In genomic region chr13:46753137-46753536, GRCh38 we compare ENCODE assay signal across 22 cellular contexts. TPM values are rescaled to one million over a fixed set of nuclear protein-coding genes. Genes with fewer than 3 reads are reported as not detected.
DNase-seq lines count a peak whose midpoint lies in the region; ATAC-seq, FAIRE-seq and TF ChIP-seq lines count a peak whose summit lies in the region.
"Had no signal": no experiment of that assay in that cellular context is flagged by ENCODE, and none has a peak within 500 bp of the region (broad histone marks: within the 10 kb centered on the region; RNA-seq: fewer than 3 reads in every experiment).

No MANE protein-coding gene starts in this region.

- no peak overlapping the region for H3K27ac ChIP-seq in pancreas
- no peak overlapping the region for H3K27ac ChIP-seq in foreskin keratinocyte
- H3K27ac ChIP-seq: RWPE1, SK-N-MC had no signal

- H3K36me3 Mint-ChIP-seq in activated CD8-positive, alpha-beta T cell treated with anti-CD3 and anti-CD28 coated beads, Interleukin-2, amount 10 ng/mL, durations not matched to agents 7 days and 5 days (ENCODE audit: low read depth) = peaks cover 38% of the 10 kb centered on the region
- peaks cover 22% of the 10 kb centered on the region for H3K36me3 Mint-ChIP-seq in activated CD8-positive, alpha-beta T cell treated with anti-CD3 and anti-CD28 coated beads for 36 hours (ENCODE audit: low read depth)

- H3K27me3 Mint-ChIP-seq in activated CD8-positive, alpha-beta T cell treated with anti-CD3 and anti-CD28 coated beads, Interleukin-2, amount 10 ng/mL, durations not matched to agents 7 days and 5 days (ENCODE audit: low read depth) = peaks cover 2% of the 10 kb centered on the region
- H3K27me3 Mint-ChIP-seq in activated CD8-positive, alpha-beta T cell treated with anti-CD3 and anti-CD28 coated beads for 36 hours = no peaks in the 10 kb centered on the region
- H3K27me3 Mint-ChIP-seq: CD4-positive, alpha-beta memory T cell had no signal

- H3K27ac Mint-ChIP-seq in activated CD8-positive, alpha-beta T cell treated with anti-CD3 and anti-CD28 coated beads, Interleukin-2, amount 10 ng/mL, durations not matched to agents 7 days and 5 days = peak overlapping the region; percentile 63
- H3K27ac Mint-ChIP-seq in activated CD8-positive, alpha-beta T cell treated with anti-CD3 and anti-CD28 coated beads for 36 hours = no peak overlapping the region
- H3K27ac Mint-ChIP-seq: CD4-positive, alpha-beta memory T cell had no signal

- H3K4me1 Mint-ChIP-seq in activated CD8-positive, alpha-beta T cell treated with anti-CD3 and anti-CD28 coated beads, Interleukin-2, amount 10 ng/mL, durations not matched to agents 7 days and 5 days (ENCODE audit: low read depth) = peaks cover 58% of the 10 kb centered on the region
- H3K4me1 Mint-ChIP-seq in activated CD8-positive, alpha-beta T cell treated with anti-CD3 and anti-CD28 coated beads for 36 hours (ENCODE audit: low read depth) = peaks cover 32% of the 10 kb centered on the region

- H3K4me1 ChIP-seq in pancreas (no peaks in the 10 kb centered on the region), foreskin keratinocyte (no peaks in the 10 kb centered on the region)

- intact Hi-C loops in activated CD8-positive, alpha-beta T cell treated with anti-CD3 and anti-CD28 coated beads for 36 hours (cut with micrococcal nuclease) = no loop called here
- intact Hi-C loops in pancreas (cut with DNase I) = no loop called here

- TF ChIP-seq POLR2A in GM12891 (IDR thresholded peaks at IDR 0.05; ENCODE audit: low read depth, low read length) = no peak

- CTCF ChIA-PET in activated CD8-positive, alpha-beta T cell treated with anti-CD3 and anti-CD28 coated beads, Interleukin-2, amount 10 ng/mL, durations not matched to agents 7 days and 5 days (lab: Charles Lee) = interaction anchor here (0.9 to 1.9 kb wide), 2 partner anchors 201 kb away, joined by 3 to 6 read pairs; no protein-coding TSS in a partner anchor
- CTCF ChIA-PET in activated CD8-positive, alpha-beta T cell treated with anti-CD3 and anti-CD28 coated beads for 36 hours (lab: Charles Lee) = interaction anchor here (1.4 to 2.4 kb wide), 2 partner anchors 12 to 201 kb away, joined by 4 to 9 read pairs; no protein-coding TSS in a partner anchor

- WGBS in pancreas, 2 donors = 66 to 71% methylated on average over 5 of the region's 5 CpGs

- no peaks in the 10 kb centered on the region for H3K27me3 ChIP-seq in bronchial epithelial cell (ENCODE audit: control insufficient read depth, insufficient read depth, low read length)
- H3K27me3 ChIP-seq in pancreas = no peaks in the 10 kb centered on the region
- peaks cover 4% of the 10 kb centered on the region for H3K27me3 ChIP-seq in foreskin keratinocyte

- H3K36me3 ChIP-seq in bronchial epithelial cell (ENCODE audit: control insufficient read depth, insufficient read depth, low read length) (peaks cover 2% of the 10 kb centered on the region), pancreas (peaks cover 0 to 6% (median 0%) of the 10 kb centered on the region in 3 donors)

- TF ChIP-seq CTCF in activated CD8-positive, alpha-beta T cell treated with anti-CD3 and anti-CD28 coated beads for 36 hours (IDR thresholded peaks at IDR 0.05) = no peak
- TF ChIP-seq CTCF in bronchial epithelial cell (IDR thresholded peaks at IDR 0.05; ENCODE audit: insufficient read depth, low read length, severe bottlenecking) (no peak), pancreas (IDR thresholded peaks at IDR 0.05) (no peak), foreskin keratinocyte (conservative IDR thresholded peaks at IDR 0.05) (no peak)

- no peak overlapping the region for H3K4me3 Mint-ChIP-seq in activated CD8-positive, alpha-beta T cell treated with anti-CD3 and anti-CD28 coated beads, Interleukin-2, amount 10 ng/mL, durations not matched to agents 7 days and 5 days
- H3K4me3 Mint-ChIP-seq in activated CD8-positive, alpha-beta T cell treated with anti-CD3 and anti-CD28 coated beads for 36 hours = no peak overlapping the region
- H3K4me3 Mint-ChIP-seq: CD4-positive, alpha-beta memory T cell had no signal

- no peaks in the 10 kb centered on the region for H3K9me3 Mint-ChIP-seq in activated CD8-positive, alpha-beta T cell treated with anti-CD3 and anti-CD28 coated beads, Interleukin-2, amount 10 ng/mL, durations not matched to agents 7 days and 5 days (ENCODE audit: insufficient read depth)
- H3K9me3 Mint-ChIP-seq in activated CD8-positive, alpha-beta T cell treated with anti-CD3 and anti-CD28 coated beads for 36 hours = no peaks in the 10 kb centered on the region

- POLR2A ChIA-PET in activated CD8-positive, alpha-beta T cell treated with anti-CD3 and anti-CD28 coated beads, Interleukin-2, amount 10 ng/mL, durations not matched to agents 7 days and 5 days (lab: Charles Lee) = no interaction called here
- POLR2A ChIA-PET in activated CD8-positive, alpha-beta T cell treated with anti-CD3 and anti-CD28 coated beads for 36 hours (lab: Charles Lee) = interaction anchor here (0.6 to 0.9 kb wide), 2 partner anchors 263 to 650 kb away, joined by 3 to 4 read pairs; no protein-coding TSS in a partner anchor

- peak; percentile 26 for FAIRE-seq in GM12891 (lab: Jason Lieb, UNC)
- FAIRE-seq in bronchial epithelial cell (lab: Jason Lieb, UNC) = no peak
- no peak for FAIRE-seq in pancreas (lab: Jason Lieb, UNC)
- FAIRE-seq: H1 had no signal

- ATAC-seq in activated CD8-positive, alpha-beta T cell treated with anti-CD3 and anti-CD28 coated beads, Interleukin-2, amount 10 ng/mL, durations not matched to agents 7 days and 5 days = no peak
- ATAC-seq in activated CD8-positive, alpha-beta T cell treated with anti-CD3 and anti-CD28 coated beads for 36 hours = no peak
- no peak for ATAC-seq in pancreas
- no peak for ATAC-seq in foreskin keratinocyte
- ATAC-seq: HCT116 had no signal

- no peaks in the 10 kb centered on the region for H3K9me3 ChIP-seq in pancreas

- DNase-seq in activated CD8-positive, alpha-beta T cell treated with anti-CD3 and anti-CD28 coated beads, Interleukin-2, amount 10 ng/mL, durations not matched to agents 7 days and 5 days = no peak
- DNase-seq in activated CD8-positive, alpha-beta T cell treated with anti-CD3 and anti-CD28 coated beads for 36 hours = no peak
- DNase-seq in DMS153 (lab: John Stamatoyannopoulos, UW) (peak; percentile 35), GM12891 (ENCODE audit: insufficient read length, low spot score) (no peak), bronchial epithelial cell (ENCODE audit: low read depth) (peak; percentile 20), pancreas (no peak), foreskin keratinocyte (no peak)
- DNase-seq: CD4-positive, alpha-beta memory T cell; EL; GF-D8; Kasumi-1; NCI-H1048; NCI-H1436 treated with DMSO at 0.1 percent for 48 hours; NCI-H2029 treated with DMSO at 0.1 percent for 48 hours; NCI-H2171; NCI-H345; NCI-H526; SHP77 treated with DMSO at 0.1 percent for 48 hours had no signal

- H3K4me3 ChIP-seq in bronchial epithelial cell (ENCODE audit: low read depth, low read length) = no peak overlapping the region
- no peak overlapping the region for H3K4me3 ChIP-seq in pancreas
- H3K4me3 ChIP-seq: SK-N-MC had no signal

TF ChIP-seq in GM12891, 5 proteins besides CTCF, POLR2A, EP300 and RAD21:
- TF ChIP-seq PAX5 (IDR thresholded peaks at IDR 0.05; ENCODE audit: insufficient read depth, low read length, severe bottlenecking) = no peak
- peak; percentile 47; the same call in 1 of the 2 replicates for TF ChIP-seq POLR2AphosphoS5 (IDR thresholded peaks at IDR 0.05; ENCODE audit: low read depth, low read length)

RNA-seq across cellular contexts. Expression of gene ESD, which starts 43.8 kb away (rescaled TPM):
- 100 to 1,000 TPM in 1 of 2 experiments, 10 to 100 TPM in 1; 99.9 to 111 TPM for total RNA-seq in activated CD8-positive, alpha-beta T cell treated with anti-CD3 and anti-CD28 coated beads, Interleukin-2, amount 10 ng/mL, durations not matched to agents 7 days and 5 days
- 100 to 1,000 TPM; 130 to 133 TPM for total RNA-seq in activated CD8-positive, alpha-beta T cell treated with anti-CD3 and anti-CD28 coated beads for 36 hours
- polyA plus RNA-seq in GM12891 (2012; ENCODE audit: low read depth, missing spikeins) = 128 TPM
- total RNA-seq in bronchial epithelial cell (36.7 and 42.4 TPM in 2 replicates), pancreas (10 to 100 TPM; 19.2 to 40.4 (median 31.0) TPM), foreskin keratinocyte (138 and 140 TPM in 2 replicates)
- polyA plus RNA-seq in pancreas (10 to 100 TPM; 24.4 to 58.9 TPM), foreskin keratinocyte (138 and 160 TPM in 2 replicates)

Comparison
In these comparisons a context has a peak if more than half of its experiments do, and no peak if none do; other contexts are left out.
1. DNase-seq: peak in DMS153 (single experiment) and bronchial epithelial cell (single experiment); none in activated CD8-positive, alpha-beta T cell treated with anti-CD3 and anti-CD28 coated beads, Interleukin-2, amount 10 ng/mL, durations not matched to agents 7 days and 5 days (single experiment), activated CD8-positive, alpha-beta T cell treated with anti-CD3 and anti-CD28 coated beads for 36 hours (single experiment), GM12891 (single experiment), pancreas (0 of 6) and foreskin keratinocyte (0 of 2).